20 cellular contexts compared by ENCODE assay signal in the genomic region with DNA sequence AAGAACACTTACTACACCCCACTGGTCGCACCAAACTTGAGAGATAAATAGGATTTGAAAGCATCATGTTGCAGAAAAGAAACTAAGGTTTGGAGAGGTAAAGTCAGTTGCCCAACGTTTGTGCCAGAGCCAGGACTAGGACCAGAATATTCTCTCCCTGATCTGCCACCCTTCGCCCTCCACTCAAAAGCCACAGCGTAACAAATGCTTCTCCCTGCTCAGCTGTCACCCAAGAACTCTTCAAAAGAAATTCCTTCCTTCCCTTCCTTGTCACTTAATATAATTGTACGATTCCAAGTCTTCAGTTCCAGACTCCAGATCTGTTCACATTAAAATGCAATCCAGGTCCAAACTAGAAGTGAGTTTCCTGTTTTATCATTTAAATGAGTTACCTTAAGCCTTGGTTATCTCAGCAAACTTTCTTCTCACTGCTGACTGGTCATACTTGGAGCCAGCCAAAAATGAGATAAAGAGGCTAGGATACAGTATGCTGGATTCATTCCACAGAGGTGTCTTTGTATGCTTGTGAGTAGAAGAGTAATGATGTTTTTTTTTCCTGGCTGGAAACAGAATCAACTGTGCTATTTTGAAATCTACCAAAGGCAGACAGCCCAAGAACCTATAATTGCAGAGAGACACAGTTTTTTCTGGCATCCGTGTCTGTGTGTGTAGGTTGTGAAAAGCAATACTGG. TPM values are rescaled to one million over a fixed set of nuclear protein-coding genes. Genes with fewer than 3 reads are reported as not detected.
DNase-seq lines count a peak whose midpoint lies in the region; ATAC-seq and TF ChIP-seq lines count a peak whose summit lies in the region.
"Had no signal": no experiment of that assay in that cellular context is flagged by ENCODE, and none has a peak within 500 bp of the region (broad histone marks: within the 10 kb centered on the region; RNA-seq: fewer than 3 reads in every experiment).

No MANE protein-coding gene starts in this region.

- peak; percentile 60 to 93 for ATAC-seq in left cardiac atrium
- peak; percentile 88 for ATAC-seq in omental fat pad (ENCODE audit: low FRiP score)
- no peak for ATAC-seq in esophagus mucosa
- ATAC-seq: natural killer cell; stimulated activated naive CD8-positive, alpha-beta T cell treated with anti-CD3 and anti-CD28 coated beads, Interleukin-15, amount 100 ng/mL, for 72 hours had no signal

- H3K27me3 ChIP-seq in ACC112 (ENCODE audit: insufficient read depth, low read length) (no peaks in the 10 kb centered on the region), esophagus squamous epithelium (no peaks in the 10 kb centered on the region)
- H3K27me3 ChIP-seq: brain microvascular endothelial cell had no signal

- 47 to 54% methylated on average over 6 of the region's 6 CpGs for WGBS in esophagus squamous epithelium, 2 donors

- H3K27ac ChIP-seq in ACC112 (ENCODE audit: low read depth, low read length): no peak overlapping the region
- no peak overlapping the region for H3K27ac ChIP-seq in esophagus squamous epithelium
- H3K27ac ChIP-seq: brain microvascular endothelial cell had no signal

- H3K79me2 ChIP-seq in ACC112 (ENCODE audit: control insufficient read depth, insufficient read depth, low read length, unreplicated experiment): no peaks in the 10 kb centered on the region

- no peaks in the 10 kb centered on the region for H3K9me3 ChIP-seq in esophagus squamous epithelium

- peak overlapping the region; percentile 15 for H2AFZ ChIP-seq in ACC112 (ENCODE audit: low read length, unreplicated experiment)

- intact Hi-C loops in left cardiac atrium (cut with DNase I) (no loop called here), esophagus squamous epithelium (cut with DNase I) (loop anchor here (10.0 kb wide), 2 partner anchors 76 to 134 kb away; no protein-coding TSS in a partner anchor)

- no peak for TF ChIP-seq CTCF in omental fat pad (IDR thresholded peaks at IDR 0.05)
- no peak for TF ChIP-seq CTCF in esophagus squamous epithelium (IDR thresholded peaks at IDR 0.05)

- no peaks in the 10 kb centered on the region for H3K36me3 ChIP-seq in ACC112 (ENCODE audit: insufficient read depth, low read length)
- no peaks in the 10 kb centered on the region for H3K36me3 ChIP-seq in esophagus squamous epithelium
- H3K36me3 ChIP-seq: brain microvascular endothelial cell had no signal

- peak; percentile 93 for DNase-seq in amniotic epithelial cell (ENCODE audit: low read depth)
- DNase-seq in left cardiac atrium: no peak
- no peak for DNase-seq in omental fat pad (ENCODE audit: low spot score)
- DNase-seq in activated naive CD4-positive, alpha-beta T cell treated with Interleukin-2 at 50 U/mL for 16 hours: no peak
- DNase-seq in stimulated activated naive CD4-positive, alpha-beta T cell (lab: John Stamatoyannopoulos, UW): no peak
- no peak for DNase-seq in esophagus squamous epithelium (lab: John Stamatoyannopoulos, UW)
- DNase-seq: ACHN; activated CD4-positive, alpha-beta T cell treated with anti-CD3 and anti-CD28 coated beads, Interleukin-2, amount 10 ng/mL, durations not matched to agents 7 days and 5 days; activated T-cell treated with anti-CD3 and anti-CD28 coated beads, Interleukin-2, amount 50 U/mL, for 48 hours; brain microvascular endothelial cell; DMS153; effector CD4-positive, alpha-beta T cell; kidney; natural killer cell; NCI-H1694; NCI-H82; stimulated activated naive CD8-positive, alpha-beta T cell treated with anti-CD3 and anti-CD28 coated beads, Interleukin-15, amount 100 ng/mL, for 72 hours; T-helper 2 cell had no signal

- no peak for TF ChIP-seq POLR2A in esophagus squamous epithelium (IDR thresholded peaks at IDR 0.05)

- no peak overlapping the region for H3K4me3 ChIP-seq in ACC112 (ENCODE audit: low read depth, low read length)
- no peak overlapping the region for H3K4me3 ChIP-seq in esophagus squamous epithelium

- H3K4me1 ChIP-seq in ACC112 (ENCODE audit: control insufficient read depth, insufficient read depth, low read length, unreplicated experiment): no peaks in the 10 kb centered on the region
- H3K4me1 ChIP-seq in esophagus squamous epithelium: peaks cover 0 to 13% (median 3%) of the 10 kb centered on the region in 3 donors

RNA-seq across cellular contexts. Expression of a gene that starts 12.8 kb away (rescaled TPM):
- total RNA-seq in left cardiac atrium: 100 to 1,000 TPM in 1 of 2 donors, 10 to 100 TPM in 1; 92.7 to 123 TPM
- 100 to 1,000 TPM in 1 of 4 donors, 10 to 100 TPM in 3; 40.2 to 164 (median 56.5) TPM for total RNA-seq in omental fat pad
- 10 to 100 TPM; 41.9 to 62.6 (median 46.7) TPM for total RNA-seq in esophagus squamous epithelium
- total RNA-seq in esophagus mucosa: 57.3 TPM
